In the genomic region with DNA sequence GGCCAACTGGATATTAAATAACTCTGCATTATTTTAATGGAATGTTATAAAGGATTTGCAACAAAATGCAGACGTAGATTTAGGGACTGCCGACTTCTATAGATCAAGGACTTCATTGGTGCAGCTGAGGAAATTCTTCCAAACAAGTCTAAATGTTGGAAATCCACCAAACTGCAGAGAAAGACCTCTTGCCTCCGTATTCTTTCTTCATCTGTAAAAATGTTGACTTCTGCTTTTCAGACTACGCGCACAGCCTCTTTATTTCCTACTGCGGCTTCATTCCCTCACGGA, we compare ENCODE assay signal across 1 cellular context.
A peak's percentile ranks its signal among the peaks of the same experiment; 100 is the strongest.
TF ChIP-seq lines count a peak whose summit lies in the region.

No MANE protein-coding gene starts in this region.

TF ChIP-seq in K562, 482 proteins besides CTCF, POLR2A, EP300 and RAD21 (continued from another document):
- no peak for TF ChIP-seq PRPF4 (IDR thresholded peaks at IDR 0.05; ENCODE audit: insufficient read depth, low read depth, low read length, poor library complexity, severe bottlenecking)
- TF ChIP-seq KDM1A (IDR thresholded peaks at IDR 0.05) = peak; percentile 32 to 37; a peak in 1 of 4 replicates
- no peak for TF ChIP-seq TBP (optimal IDR thresholded peaks at IDR 0.05; ENCODE audit: low read depth, low read length)
- TF ChIP-seq SAFB2 (IDR thresholded peaks at IDR 0.05; ENCODE audit: borderline replicate concordance, low read depth, low read length, severe bottlenecking) = no peak
- TF ChIP-seq PHF21A (IDR thresholded peaks at IDR 0.05; ENCODE audit: borderline replicate concordance, low read depth) = no peak
- TF ChIP-seq, protein P1, sequence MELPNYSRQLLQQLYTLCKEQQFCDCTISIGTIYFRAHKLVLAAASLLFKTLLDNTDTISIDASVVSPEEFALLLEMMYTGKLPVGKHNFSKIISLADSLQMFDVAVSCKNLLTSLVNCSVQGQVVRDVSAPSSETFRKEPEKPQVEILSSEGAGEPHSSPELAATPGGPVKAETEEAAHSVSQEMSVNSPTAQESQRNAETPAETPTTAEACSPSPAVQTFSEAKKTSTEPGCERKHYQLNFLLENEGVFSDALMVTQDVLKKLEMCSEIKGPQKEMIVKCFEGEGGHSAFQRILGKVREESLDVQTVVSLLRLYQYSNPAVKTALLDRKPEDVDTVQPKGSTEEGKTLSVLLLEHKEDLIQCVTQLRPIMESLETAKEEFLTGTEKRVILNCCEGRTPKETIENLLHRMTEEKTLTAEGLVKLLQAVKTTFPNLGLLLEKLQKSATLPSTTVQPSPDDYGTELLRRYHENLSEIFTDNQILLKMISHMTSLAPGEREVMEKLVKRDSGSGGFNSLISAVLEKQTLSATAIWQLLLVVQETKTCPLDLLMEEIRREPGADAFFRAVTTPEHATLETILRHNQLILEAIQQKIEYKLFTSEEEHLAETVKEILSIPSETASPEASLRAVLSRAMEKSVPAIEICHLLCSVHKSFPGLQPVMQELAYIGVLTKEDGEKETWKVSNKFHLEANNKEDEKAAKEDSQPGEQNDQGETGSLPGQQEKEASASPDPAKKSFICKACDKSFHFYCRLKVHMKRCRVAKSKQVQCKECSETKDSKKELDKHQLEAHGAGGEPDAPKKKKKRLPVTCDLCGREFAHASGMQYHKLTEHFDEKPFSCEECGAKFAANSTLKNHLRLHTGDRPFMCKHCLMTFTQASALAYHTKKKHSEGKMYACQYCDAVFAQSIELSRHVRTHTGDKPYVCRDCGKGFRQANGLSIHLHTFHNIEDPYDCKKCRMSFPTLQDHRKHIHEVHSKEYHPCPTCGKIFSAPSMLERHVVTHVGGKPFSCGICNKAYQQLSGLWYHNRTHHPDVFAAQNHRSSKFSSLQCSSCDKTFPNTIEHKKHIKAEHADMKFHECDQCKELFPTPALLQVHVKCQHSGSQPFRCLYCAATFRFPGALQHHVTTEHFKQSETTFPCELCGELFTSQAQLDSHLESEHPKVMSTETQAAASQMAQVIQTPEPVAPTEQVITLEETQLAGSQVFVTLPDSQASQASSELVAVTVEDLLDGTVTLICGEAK (IDR thresholded peaks at IDR 0.05) = 0 out of 2 replicates have a peak, but pooled peaks have one; percentile 54
- TF ChIP-seq, protein P1 (CRISPR knock-in tag; IDR thresholded peaks at IDR 0.05) = no peak
- TF ChIP-seq, protein P2, sequence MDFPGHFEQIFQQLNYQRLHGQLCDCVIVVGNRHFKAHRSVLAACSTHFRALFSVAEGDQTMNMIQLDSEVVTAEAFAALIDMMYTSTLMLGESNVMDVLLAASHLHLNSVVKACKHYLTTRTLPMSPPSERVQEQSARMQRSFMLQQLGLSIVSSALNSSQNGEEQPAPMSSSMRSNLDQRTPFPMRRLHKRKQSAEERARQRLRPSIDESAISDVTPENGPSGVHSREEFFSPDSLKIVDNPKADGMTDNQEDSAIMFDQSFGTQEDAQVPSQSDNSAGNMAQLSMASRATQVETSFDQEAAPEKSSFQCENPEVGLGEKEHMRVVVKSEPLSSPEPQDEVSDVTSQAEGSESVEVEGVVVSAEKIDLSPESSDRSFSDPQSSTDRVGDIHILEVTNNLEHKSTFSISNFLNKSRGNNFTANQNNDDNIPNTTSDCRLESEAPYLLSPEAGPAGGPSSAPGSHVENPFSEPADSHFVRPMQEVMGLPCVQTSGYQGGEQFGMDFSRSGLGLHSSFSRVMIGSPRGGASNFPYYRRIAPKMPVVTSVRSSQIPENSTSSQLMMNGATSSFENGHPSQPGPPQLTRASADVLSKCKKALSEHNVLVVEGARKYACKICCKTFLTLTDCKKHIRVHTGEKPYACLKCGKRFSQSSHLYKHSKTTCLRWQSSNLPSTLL (IDR thresholded peaks at IDR 0.05) = no peak
- no peak for TF ChIP-seq TSC22D4 (tag; IDR thresholded peaks at IDR 0.05)
- TF ChIP-seq ZKSCAN8 (CRISPR knock-in tag; IDR thresholded peaks at IDR 0.05) = no peak
- no peak for TF ChIP-seq ZFP36 (IDR thresholded peaks at IDR 0.05; ENCODE audit: low read depth, low read length, partially characterized antibody)
- TF ChIP-seq, protein P3, sequence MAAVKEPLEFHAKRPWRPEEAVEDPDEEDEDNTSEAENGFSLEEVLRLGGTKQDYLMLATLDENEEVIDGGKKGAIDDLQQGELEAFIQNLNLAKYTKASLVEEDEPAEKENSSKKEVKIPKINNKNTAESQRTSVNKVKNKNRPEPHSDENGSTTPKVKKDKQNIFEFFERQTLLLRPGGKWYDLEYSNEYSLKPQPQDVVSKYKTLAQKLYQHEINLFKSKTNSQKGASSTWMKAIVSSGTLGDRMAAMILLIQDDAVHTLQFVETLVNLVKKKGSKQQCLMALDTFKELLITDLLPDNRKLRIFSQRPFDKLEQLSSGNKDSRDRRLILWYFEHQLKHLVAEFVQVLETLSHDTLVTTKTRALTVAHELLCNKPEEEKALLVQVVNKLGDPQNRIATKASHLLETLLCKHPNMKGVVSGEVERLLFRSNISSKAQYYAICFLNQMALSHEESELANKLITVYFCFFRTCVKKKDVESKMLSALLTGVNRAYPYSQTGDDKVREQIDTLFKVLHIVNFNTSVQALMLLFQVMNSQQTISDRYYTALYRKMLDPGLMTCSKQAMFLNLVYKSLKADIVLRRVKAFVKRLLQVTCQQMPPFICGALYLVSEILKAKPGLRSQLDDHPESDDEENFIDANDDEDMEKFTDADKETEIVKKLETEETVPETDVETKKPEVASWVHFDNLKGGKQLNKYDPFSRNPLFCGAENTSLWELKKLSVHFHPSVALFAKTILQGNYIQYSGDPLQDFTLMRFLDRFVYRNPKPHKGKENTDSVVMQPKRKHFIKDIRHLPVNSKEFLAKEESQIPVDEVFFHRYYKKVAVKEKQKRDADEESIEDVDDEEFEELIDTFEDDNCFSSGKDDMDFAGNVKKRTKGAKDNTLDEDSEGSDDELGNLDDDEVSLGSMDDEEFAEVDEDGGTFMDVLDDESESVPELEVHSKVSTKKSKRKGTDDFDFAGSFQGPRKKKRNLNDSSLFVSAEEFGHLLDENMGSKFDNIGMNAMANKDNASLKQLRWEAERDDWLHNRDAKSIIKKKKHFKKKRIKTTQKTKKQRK (IDR thresholded peaks at IDR 0.05; ENCODE audit: borderline replicate concordance, low read depth, low read length) = no peak
- no peak for TF ChIP-seq MAFG (tag; conservative IDR thresholded peaks at IDR 0.05)
- TF ChIP-seq PHF20 (IDR thresholded peaks at IDR 0.05; ENCODE audit: partially characterized antibody) = no peak
- no peak for TF ChIP-seq ZNF24 (IDR thresholded peaks at IDR 0.05)
- TF ChIP-seq NR2C2 (CRISPR knock-in tag; IDR thresholded peaks at IDR 0.05) = no peak
- TF ChIP-seq NR2C2 (tag; IDR thresholded peaks at IDR 0.05) = 0 out of 2 replicates have a peak, but pooled peaks have one; percentile 3
- TF ChIP-seq, protein P4, sequence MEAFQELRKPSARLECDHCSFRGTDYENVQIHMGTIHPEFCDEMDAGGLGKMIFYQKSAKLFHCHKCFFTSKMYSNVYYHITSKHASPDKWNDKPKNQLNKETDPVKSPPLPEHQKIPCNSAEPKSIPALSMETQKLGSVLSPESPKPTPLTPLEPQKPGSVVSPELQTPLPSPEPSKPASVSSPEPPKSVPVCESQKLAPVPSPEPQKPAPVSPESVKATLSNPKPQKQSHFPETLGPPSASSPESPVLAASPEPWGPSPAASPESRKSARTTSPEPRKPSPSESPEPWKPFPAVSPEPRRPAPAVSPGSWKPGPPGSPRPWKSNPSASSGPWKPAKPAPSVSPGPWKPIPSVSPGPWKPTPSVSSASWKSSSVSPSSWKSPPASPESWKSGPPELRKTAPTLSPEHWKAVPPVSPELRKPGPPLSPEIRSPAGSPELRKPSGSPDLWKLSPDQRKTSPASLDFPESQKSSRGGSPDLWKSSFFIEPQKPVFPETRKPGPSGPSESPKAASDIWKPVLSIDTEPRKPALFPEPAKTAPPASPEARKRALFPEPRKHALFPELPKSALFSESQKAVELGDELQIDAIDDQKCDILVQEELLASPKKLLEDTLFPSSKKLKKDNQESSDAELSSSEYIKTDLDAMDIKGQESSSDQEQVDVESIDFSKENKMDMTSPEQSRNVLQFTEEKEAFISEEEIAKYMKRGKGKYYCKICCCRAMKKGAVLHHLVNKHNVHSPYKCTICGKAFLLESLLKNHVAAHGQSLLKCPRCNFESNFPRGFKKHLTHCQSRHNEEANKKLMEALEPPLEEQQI (IDR thresholded peaks at IDR 0.05) = no peak
- TF ChIP-seq, protein P5, sequence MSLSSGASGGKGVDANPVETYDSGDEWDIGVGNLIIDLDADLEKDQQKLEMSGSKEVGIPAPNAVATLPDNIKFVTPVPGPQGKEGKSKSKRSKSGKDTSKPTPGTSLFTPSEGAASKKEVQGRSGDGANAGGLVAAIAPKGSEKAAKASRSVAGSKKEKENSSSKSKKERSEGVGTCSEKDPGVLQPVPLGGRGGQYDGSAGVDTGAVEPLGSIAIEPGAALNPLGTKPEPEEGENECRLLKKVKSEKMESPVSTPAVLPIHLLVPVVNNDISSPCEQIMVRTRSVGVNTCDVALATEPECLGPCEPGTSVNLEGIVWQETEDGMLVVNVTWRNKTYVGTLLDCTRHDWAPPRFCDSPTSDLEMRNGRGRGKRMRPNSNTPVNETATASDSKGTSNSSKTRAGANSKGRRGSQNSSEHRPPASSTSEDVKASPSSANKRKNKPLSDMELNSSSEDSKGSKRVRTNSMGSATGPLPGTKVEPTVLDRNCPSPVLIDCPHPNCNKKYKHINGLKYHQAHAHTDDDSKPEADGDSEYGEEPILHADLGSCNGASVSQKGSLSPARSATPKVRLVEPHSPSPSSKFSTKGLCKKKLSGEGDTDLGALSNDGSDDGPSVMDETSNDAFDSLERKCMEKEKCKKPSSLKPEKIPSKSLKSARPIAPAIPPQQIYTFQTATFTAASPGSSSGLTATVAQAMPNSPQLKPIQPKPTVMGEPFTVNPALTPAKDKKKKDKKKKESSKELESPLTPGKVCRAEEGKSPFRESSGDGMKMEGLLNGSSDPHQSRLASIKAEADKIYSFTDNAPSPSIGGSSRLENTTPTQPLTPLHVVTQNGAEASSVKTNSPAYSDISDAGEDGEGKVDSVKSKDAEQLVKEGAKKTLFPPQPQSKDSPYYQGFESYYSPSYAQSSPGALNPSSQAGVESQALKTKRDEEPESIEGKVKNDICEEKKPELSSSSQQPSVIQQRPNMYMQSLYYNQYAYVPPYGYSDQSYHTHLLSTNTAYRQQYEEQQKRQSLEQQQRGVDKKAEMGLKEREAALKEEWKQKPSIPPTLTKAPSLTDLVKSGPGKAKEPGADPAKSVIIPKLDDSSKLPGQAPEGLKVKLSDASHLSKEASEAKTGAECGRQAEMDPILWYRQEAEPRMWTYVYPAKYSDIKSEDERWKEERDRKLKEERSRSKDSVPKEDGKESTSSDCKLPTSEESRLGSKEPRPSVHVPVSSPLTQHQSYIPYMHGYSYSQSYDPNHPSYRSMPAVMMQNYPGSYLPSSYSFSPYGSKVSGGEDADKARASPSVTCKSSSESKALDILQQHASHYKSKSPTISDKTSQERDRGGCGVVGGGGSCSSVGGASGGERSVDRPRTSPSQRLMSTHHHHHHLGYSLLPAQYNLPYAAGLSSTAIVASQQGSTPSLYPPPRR (CRISPR knock-in tag; IDR thresholded peaks at IDR 0.05; ENCODE audit: borderline replicate concordance) = peak; percentile 7; the same call in 1 of the 2 replicates
- 0 out of 4 replicates have a peak, but pooled peaks of 1 of the 2 experiments have one; percentile 2 for TF ChIP-seq TBL1XR1 (IDR thresholded peaks at IDR 0.05; ENCODE audit: low read length in 2 of 2)
- TF ChIP-seq DACH1 (IDR thresholded peaks at IDR 0.05; ENCODE audit: partially characterized antibody) = no peak
- TF ChIP-seq POLR2AphosphoS2 (IDR thresholded peaks at IDR 0.05; ENCODE audit: low read length) = no peak
- TF ChIP-seq TEAD2 (tag; IDR thresholded peaks at IDR 0.05) = no peak
- peak; percentile 44; the same call in 1 of the 2 replicates for TF ChIP-seq FOXP1 (CRISPR knock-in tag; IDR thresholded peaks at IDR 0.05)
- peak; percentile 5; the same call in 1 of the 2 replicates for TF ChIP-seq CREM (IDR thresholded peaks at IDR 0.05; ENCODE audit: low read depth)
- no peak for TF ChIP-seq DDX20 (tag; IDR thresholded peaks at IDR 0.05; ENCODE audit: low read depth)
- TF ChIP-seq ETV6 (IDR thresholded peaks at IDR 0.05; ENCODE audit: borderline replicate concordance in 1 of 2, low read depth in 2 of 2, low read length in 1 of 2) = no peak
- TF ChIP-seq ETV6 (CRISPR knock-in tag; IDR thresholded peaks at IDR 0.05; ENCODE audit: borderline replicate concordance) = no peak
- TF ChIP-seq SMARCE1 (IDR thresholded peaks at IDR 0.05) = peak; percentile 23; the same call in 1 of the 2 replicates
- no peak for TF ChIP-seq SNIP1 (IDR thresholded peaks at IDR 0.05; ENCODE audit: low read depth)
- no peak for TF ChIP-seq JUN (IDR thresholded peaks at IDR 0.05; ENCODE audit: borderline replicate concordance, low read depth, low read length)
- 0 out of 2 replicates have a peak, but pooled peaks have one; percentile 51 for TF ChIP-seq JUN (CRISPR knock-in tag; IDR thresholded peaks at IDR 0.05; ENCODE audit: borderline replicate concordance)
- TF ChIP-seq NFRKB (IDR thresholded peaks at IDR 0.05; ENCODE audit: low read depth) = 0 out of 2 replicates have a peak, but pooled peaks have one; percentile 39
- peak; percentile 90 for TF ChIP-seq SPI1 (IDR thresholded peaks at IDR 0.05; ENCODE audit: borderline replicate concordance, low read depth, low read length)
- no peak for TF ChIP-seq ZNF23 (CRISPR knock-in tag; IDR thresholded peaks at IDR 0.05)
